21 cellular contexts compared by ENCODE assay signal in the genomic region with DNA sequence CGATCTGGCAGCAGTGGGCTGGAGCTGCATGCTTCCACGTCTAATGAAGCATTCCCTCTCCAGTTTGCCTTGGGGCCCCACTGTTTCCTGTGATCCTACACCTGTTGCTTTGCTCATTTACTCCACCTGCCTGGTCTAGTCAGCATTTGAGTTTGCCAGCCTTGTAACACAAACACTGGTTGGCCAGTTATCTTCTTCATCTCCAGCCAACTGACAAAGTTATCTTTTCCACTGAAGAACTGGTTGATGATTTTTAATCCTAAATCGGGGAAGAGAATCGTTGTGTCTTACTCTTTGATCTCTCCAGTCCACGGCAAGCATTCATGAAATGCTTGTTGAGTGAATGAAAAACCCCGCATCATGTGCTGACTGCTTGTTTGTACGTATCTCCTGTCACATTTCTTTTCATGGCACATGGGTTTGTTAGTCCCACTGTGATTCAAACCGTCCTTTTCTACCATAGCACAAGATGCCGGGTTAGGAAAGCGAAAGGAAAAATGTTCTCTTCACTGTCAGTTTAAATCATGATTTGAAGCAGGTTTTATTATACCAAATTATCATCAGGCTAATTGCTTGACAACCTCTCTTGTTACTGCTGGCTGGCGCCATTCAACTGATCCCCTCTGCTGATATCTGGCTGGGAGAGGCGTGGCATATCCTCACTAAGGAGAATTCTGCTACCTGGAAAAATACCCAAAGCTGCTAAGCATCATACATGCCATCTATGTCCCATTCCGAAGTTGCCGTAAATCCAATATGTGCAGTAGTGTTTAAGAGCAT.
DNase-seq lines count a peak whose midpoint lies in the region; FAIRE-seq and TF ChIP-seq lines count a peak whose summit lies in the region.
"Had no signal": no experiment of that assay in that cellular context is flagged by ENCODE, and none has a peak within 500 bp of the region (broad histone marks: within the 10 kb centered on the region; RNA-seq: fewer than 3 reads in every experiment).

No MANE protein-coding gene starts in this region.

- peaks cover 6% of the 10 kb centered on the region for H3K4me1 Mint-ChIP-seq in MCF 10A (ENCODE audit: insufficient read depth, unreplicated experiment)
- H3K4me1 Mint-ChIP-seq: stimulated activated effector memory CD8-positive, alpha-beta T cell treated with anti-CD3 and anti-CD28 coated beads, Interleukin-12 subunit alpha, Interleukin-12 subunit beta, amount 100 ng/mL, for 72 hours had no signal

- TF ChIP-seq CTCF in mammary epithelial cell (conservative IDR thresholded peaks at IDR 0.05 in 1 of 2, IDR thresholded peaks at IDR 0.05 in 1 of 2; ENCODE audit: extremely low read depth in 1 of 2, insufficient read depth in 1 of 2, low read depth in 1 of 2, low read length in 2 of 2) (no peak), MCF 10A (IDR thresholded peaks at IDR 0.05; ENCODE audit: unreplicated experiment) (no peak), fibroblast of lung (conservative IDR thresholded peaks at IDR 0.05 in 1 of 2, IDR thresholded peaks at IDR 0.05 in 1 of 2; ENCODE audit: low read depth in 1 of 2, low read length in 2 of 2) (no peak), GM20000 (IDR thresholded peaks at IDR 0.05; ENCODE audit: extremely low read depth, missing control alignments) (no peak)

- no peak overlapping the region for H3K4me3 ChIP-seq in mammary epithelial cell (replicated peaks in 1 of 3; ENCODE audit: insufficient read depth in 1 of 3, low read depth in 2 of 3, low read length in 3 of 3)
- H3K4me3 ChIP-seq in fibroblast of lung (replicated peaks in 1 of 4; ENCODE audit: control extremely low read depth in 1 of 4, insufficient read depth in 1 of 4, low read depth in 3 of 4, low read length in 4 of 4) = no peak overlapping the region
- H3K4me3 ChIP-seq: vagina had no signal

- no peak overlapping the region for H3K27ac Mint-ChIP-seq in MCF 10A (ENCODE audit: low read depth, unreplicated experiment)
- H3K27ac Mint-ChIP-seq: activated CD8-positive, alpha-beta T cell treated with anti-CD3 and anti-CD28 coated beads, Interleukin-2, amount 10 ng/mL, durations not matched to agents 7 days and 5 days; activated naive CD4-positive, alpha-beta T cell treated with anti-CD3 and anti-CD28 coated beads for 36 hours; stimulated activated effector memory CD8-positive, alpha-beta T cell treated with anti-CD3 and anti-CD28 coated beads, Interleukin-12 subunit alpha, Interleukin-12 subunit beta, amount 100 ng/mL, for 72 hours; T-helper 2 cell treated with Interferon-gamma antibody and Interleukin-4, amounts not matched to agents 5 μg/mL and 100 μg/mL, for 36 hours had no signal

- CTCF ChIA-PET in mammary epithelial cell (lab: Charles Lee; ENCODE audit: low non-redundant PET) = no interaction called here
- CTCF ChIA-PET in MCF 10A (lab: Yijun Ruan, JAX) = interaction anchor here (0.7 to 0.8 kb wide), 2 partner anchors 64 to 153 kb away, joined by 3 to 4 read pairs; no protein-coding TSS in a partner anchor

- H3K27ac ChIP-seq in mammary epithelial cell (ENCODE audit: insufficient read depth, low read depth, low read length) (no peak overlapping the region), fibroblast of lung (ENCODE audit: insufficient read depth, low read length) (no peak overlapping the region)
- H3K27ac ChIP-seq: vagina had no signal

- intact Hi-C loops in mammary epithelial cell (cut with micrococcal nuclease) = no loop called here
- intact Hi-C loops in MCF 10A (cut with micrococcal nuclease) = no loop called here

- peak; percentile 31 for DNase-seq in mammary epithelial cell
- no peak for DNase-seq in MCF 10A (ENCODE audit: unreplicated experiment)
- peak; percentile 46 for DNase-seq in NCI-H748 treated with DMSO at 0.1 percent for 48 hours (lab: John Stamatoyannopoulos, UW)
- no peak for DNase-seq in fibroblast of lung (ENCODE audit: low read depth in 2 of 2)
- DNase-seq in urothelium cell line (ENCODE audit: low spot score) = no peak
- DNase-seq in GM20000 (ENCODE audit: low spot score) = no peak
- DNase-seq in activated gamma-delta T cell (lab: John Stamatoyannopoulos, UW) = no peak
- DNase-seq in activated naive CD4-positive, alpha-beta T cell (lab: John Stamatoyannopoulos, UW) = no peak
- DNase-seq: ACHN; activated CD8-positive, alpha-beta T cell treated with anti-CD3 and anti-CD28 coated beads, Interleukin-2, amount 10 ng/mL, durations not matched to agents 7 days and 5 days; activated naive CD4-positive, alpha-beta T cell treated with anti-CD3 and anti-CD28 coated beads for 36 hours; caudate nucleus; GOT3; midbrain; posterior cingulate gyrus; stimulated activated CD4-positive, alpha-beta T cell treated with anti-CD3 and anti-CD28 coated beads, Interleukin-2, amount 100 ng/mL, for 24 hours had no signal

- BruUV-seq in mammary epithelial cell (replicated peaks; lab: Mats Ljungman, UMichigan) (no TSS peak), MCF 10A (replicated peaks; lab: Mats Ljungman, UMichigan) (no TSS peak)

- no peaks in the 10 kb centered on the region for H3K36me3 Mint-ChIP-seq in MCF 10A (ENCODE audit: insufficient read depth, unreplicated experiment)
- H3K36me3 Mint-ChIP-seq: stimulated activated effector memory CD8-positive, alpha-beta T cell treated with anti-CD3 and anti-CD28 coated beads, Interleukin-12 subunit alpha, Interleukin-12 subunit beta, amount 100 ng/mL, for 72 hours had no signal

- H3K9ac ChIP-seq in mammary epithelial cell (ENCODE audit: insufficient read depth, low read length) = no peak overlapping the region
- H3K9ac ChIP-seq in fibroblast of lung (ENCODE audit: insufficient read depth, low read length) = no peak overlapping the region

- H3K4me2 ChIP-seq in mammary epithelial cell (ENCODE audit: insufficient read depth, low read depth, low read length) (no peak overlapping the region), fibroblast of lung (ENCODE audit: extremely low read depth, insufficient read depth, low read length) (no peak overlapping the region)

- dilution Hi-C loops in mammary epithelial cell (cut with HindIII; ENCODE audit: low sequenced_read_pairs) = no loop called here

- H3K27me3 ChIP-seq in mammary epithelial cell (ENCODE audit: insufficient read depth, low read length) (no peaks in the 10 kb centered on the region), fibroblast of lung (ENCODE audit: control insufficient read depth, insufficient read depth, low read length) (no peaks in the 10 kb centered on the region)
- H3K27me3 ChIP-seq: vagina had no signal

- peak overlapping the region; percentile 11 for H2AFZ ChIP-seq in mammary epithelial cell (ENCODE audit: low read depth, low read length)
- H2AFZ ChIP-seq in fibroblast of lung (ENCODE audit: low read length) = peak overlapping the region; percentile 36

- in situ Hi-C loops in mammary epithelial cell (cut with MboI; ENCODE audit: low sequenced_read_pairs in 2 of 2) = no loop called here

- H3K4me1 ChIP-seq in mammary epithelial cell (ENCODE audit: insufficient read depth, low read length) (peaks cover 3% of the 10 kb centered on the region), fibroblast of lung (ENCODE audit: control insufficient read depth, extremely low read depth, insufficient read depth, low read length) (no peaks in the 10 kb centered on the region)

- no peaks in the 10 kb centered on the region for H3K27me3 Mint-ChIP-seq in MCF 10A (ENCODE audit: insufficient read depth, unreplicated experiment)

- FAIRE-seq in urothelium cell line (lab: Jason Lieb, UNC) = peak; percentile 52
- FAIRE-seq: D721Med, GM19239 had no signal

- H3K36me3 ChIP-seq in mammary epithelial cell (ENCODE audit: insufficient read depth, low read length) (no peaks in the 10 kb centered on the region), fibroblast of lung (ENCODE audit: control insufficient read depth, insufficient read depth, low read length) (no peaks in the 10 kb centered on the region)
- H3K36me3 ChIP-seq: vagina had no signal

- POLR2A ChIA-PET in MCF 10A (lab: Yijun Ruan, JAX) = interaction anchor here (0.6 to 1.3 kb wide), 2 partner anchors 10 to 137 kb away, joined by 4 read pairs; no protein-coding TSS in a partner anchor

- H3K79me2 ChIP-seq in mammary epithelial cell (ENCODE audit: insufficient read depth, low read length) (no peaks in the 10 kb centered on the region), fibroblast of lung (ENCODE audit: control insufficient read depth, insufficient read depth, low read length) (no peaks in the 10 kb centered on the region)

- 57% methylated on average over 14 of the region's 14 CpGs for WGBS in mammary epithelial cell (ENCODE audit: low coverage, missing lambda C conversion rate)

- H4K20me1 ChIP-seq in mammary epithelial cell (ENCODE audit: insufficient read depth, low read length) = no peaks in the 10 kb centered on the region
- no peaks in the 10 kb centered on the region for H4K20me1 ChIP-seq in fibroblast of lung (ENCODE audit: control insufficient read depth, extremely low read depth, insufficient read depth, low read length)

- H3K9me3 ChIP-seq in mammary epithelial cell (replicated peaks; ENCODE audit: insufficient read depth, low read length) (no peaks in the 10 kb centered on the region), fibroblast of lung (ENCODE audit: control insufficient read depth, insufficient read depth, low read depth, low read length) (no peaks in the 10 kb centered on the region)
- H3K9me3 ChIP-seq: vagina had no signal

- no peak overlapping the region for H3K4me3 Mint-ChIP-seq in MCF 10A (ENCODE audit: unreplicated experiment)
- H3K4me3 Mint-ChIP-seq: activated CD8-positive, alpha-beta T cell treated with anti-CD3 and anti-CD28 coated beads, Interleukin-2, amount 10 ng/mL, durations not matched to agents 7 days and 5 days; activated naive CD4-positive, alpha-beta T cell treated with anti-CD3 and anti-CD28 coated beads for 36 hours; stimulated activated effector memory CD8-positive, alpha-beta T cell treated with anti-CD3 and anti-CD28 coated beads, Interleukin-12 subunit alpha, Interleukin-12 subunit beta, amount 100 ng/mL, for 72 hours; T-helper 2 cell treated with Interferon-gamma antibody and Interleukin-4, amounts not matched to agents 5 μg/mL and 100 μg/mL, for 36 hours had no signal

- no peaks in the 10 kb centered on the region for H3K9me3 Mint-ChIP-seq in MCF 10A (ENCODE audit: unreplicated experiment)
- H3K9me3 Mint-ChIP-seq: activated naive CD4-positive, alpha-beta T cell treated with anti-CD3 and anti-CD28 coated beads for 36 hours; stimulated activated effector memory CD8-positive, alpha-beta T cell treated with anti-CD3 and anti-CD28 coated beads, Interleukin-12 subunit alpha, Interleukin-12 subunit beta, amount 100 ng/mL, for 72 hours; T-helper 2 cell treated with Interferon-gamma antibody and Interleukin-4, amounts not matched to agents 5 μg/mL and 100 μg/mL, for 36 hours had no signal

Comparison
In these comparisons a context has a peak if more than half of its experiments do, and no peak if none do; other contexts are left out.
1. DNase-seq: peak in mammary epithelial cell (single experiment) and NCI-H748 treated with DMSO at 0.1 percent for 48 hours (single experiment); none in MCF 10A (single experiment), fibroblast of lung (0 of 2), urothelium cell line (single experiment), GM20000 (single experiment), activated gamma-delta T cell (single experiment) and activated naive CD4-positive, alpha-beta T cell (0 of 4).